In the genomic region with DNA sequence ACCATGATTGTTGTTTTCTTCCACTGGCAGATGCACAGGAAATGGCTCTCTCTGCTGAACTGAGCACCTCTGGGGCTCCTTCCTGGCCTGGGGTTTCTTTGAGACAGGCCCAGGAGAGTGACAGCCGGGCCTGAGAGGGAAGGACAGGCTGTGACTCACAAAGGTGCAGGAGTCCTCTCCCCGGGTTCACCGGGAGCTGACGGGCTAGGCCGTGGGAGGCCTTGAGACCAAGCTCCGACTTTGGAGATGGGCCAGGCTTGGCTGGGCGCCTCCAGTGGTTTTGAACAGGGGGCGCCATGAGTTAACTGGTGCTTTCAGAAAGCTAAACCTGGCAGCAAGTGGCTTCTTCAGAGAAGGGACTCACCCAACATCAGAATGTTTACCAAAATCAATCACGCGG, we compare ENCODE assay signal across 15 cellular contexts.
DNase-seq lines count a peak whose midpoint lies in the region; ATAC-seq and FAIRE-seq lines count a peak whose summit lies in the region.
"Had no signal": no experiment of that assay in that cellular context is flagged by ENCODE, and none has a peak within 500 bp of the region (broad histone marks: within the 10 kb centered on the region; RNA-seq: fewer than 3 reads in every experiment).

No MANE protein-coding gene starts in this region.

- CTCF ChIA-PET in activated CD8-positive, alpha-beta memory T cell treated with anti-CD3 and anti-CD28 coated beads, Interleukin-2, amount 10 ng/mL, durations not matched to agents 7 days and 5 days (lab: Charles Lee) = no interaction called here

- ATAC-seq in activated CD8-positive, alpha-beta memory T cell treated with anti-CD3 and anti-CD28 coated beads, Interleukin-2, amount 10 ng/mL, durations not matched to agents 7 days and 5 days = no peak
- ATAC-seq: natural killer cell had no signal

- H3K4me3 ChIP-seq in BLaER1 (no peak overlapping the region), SJCRH30 (no peak overlapping the region)
- H3K4me3 ChIP-seq: suprapubic skin had no signal

- H3K4me1 ChIP-seq in BLaER1 (peaks cover 14% of the 10 kb centered on the region), SJCRH30 (no peaks in the 10 kb centered on the region; the same call in 1 of the 2 replicates)
- H3K4me1 ChIP-seq: suprapubic skin had no signal

- H3K27ac Mint-ChIP-seq in activated CD8-positive, alpha-beta memory T cell treated with anti-CD3 and anti-CD28 coated beads, Interleukin-2, amount 10 ng/mL, durations not matched to agents 7 days and 5 days = no peak overlapping the region
- H3K27ac Mint-ChIP-seq: CD4-positive, CD25-positive, alpha-beta regulatory T cell; natural killer cell had no signal

- H3K27me3 ChIP-seq in BLaER1 (no peaks in the 10 kb centered on the region), SJCRH30 (no peaks in the 10 kb centered on the region)

- no peaks in the 10 kb centered on the region for H3K36me3 Mint-ChIP-seq in activated CD8-positive, alpha-beta memory T cell treated with anti-CD3 and anti-CD28 coated beads, Interleukin-2, amount 10 ng/mL, durations not matched to agents 7 days and 5 days
- H3K36me3 Mint-ChIP-seq: CD4-positive, CD25-positive, alpha-beta regulatory T cell; natural killer cell had no signal

- H3K27ac ChIP-seq in BLaER1 (peak overlapping the region; percentile 55), SJCRH30 (no peak overlapping the region)
- H3K27ac ChIP-seq: KMS-11, suprapubic skin had no signal

- H3K4me2 ChIP-seq in BLaER1 = peak overlapping the region; percentile 54
- H3K4me2 ChIP-seq: KMS-11 had no signal

- FAIRE-seq in RCC 7860 (lab: Jason Lieb, UNC) = no peak

- DNase-seq in H4 (ENCODE audit: low spot score) = peak; percentile 49
- peak; percentile 49 to 70 for DNase-seq in SJCRH30
- DNase-seq in iPS-NIHi7 (ENCODE audit: extremely low spot score) = peak; percentile 81
- DNase-seq in epidermal melanocyte (ENCODE audit: insufficient read length, low spot score) = no peak
- no peak for DNase-seq in superior temporal gyrus (ENCODE audit: extremely low spot score)
- no peak for DNase-seq in RCC 7860 (ENCODE audit: low spot score)
- no peak for DNase-seq in activated CD8-positive, alpha-beta memory T cell treated with anti-CD3 and anti-CD28 coated beads, Interleukin-2, amount 10 ng/mL, durations not matched to agents 7 days and 5 days
- DNase-seq: foreskin melanocyte, kidney glomerular epithelial cell, natural killer cell, NCI-H2081 had no signal

- H3K4me1 Mint-ChIP-seq in activated CD8-positive, alpha-beta memory T cell treated with anti-CD3 and anti-CD28 coated beads, Interleukin-2, amount 10 ng/mL, durations not matched to agents 7 days and 5 days = peaks cover 2% of the 10 kb centered on the region
- H3K4me1 Mint-ChIP-seq: natural killer cell had no signal

- H3K9me3 Mint-ChIP-seq in activated CD8-positive, alpha-beta memory T cell treated with anti-CD3 and anti-CD28 coated beads, Interleukin-2, amount 10 ng/mL, durations not matched to agents 7 days and 5 days (ENCODE audit: low read depth) = no peaks in the 10 kb centered on the region
- H3K9me3 Mint-ChIP-seq: CD4-positive, CD25-positive, alpha-beta regulatory T cell; natural killer cell had no signal

- H3K27me3 Mint-ChIP-seq in activated CD8-positive, alpha-beta memory T cell treated with anti-CD3 and anti-CD28 coated beads, Interleukin-2, amount 10 ng/mL, durations not matched to agents 7 days and 5 days = no peaks in the 10 kb centered on the region
- H3K27me3 Mint-ChIP-seq: CD4-positive, CD25-positive, alpha-beta regulatory T cell had no signal

- no peaks in the 10 kb centered on the region for H4K20me1 ChIP-seq in BLaER1

- H3K36me3 ChIP-seq in BLaER1 = no peaks in the 10 kb centered on the region
- no peaks in the 10 kb centered on the region for H3K36me3 ChIP-seq in SJCRH30
- H3K36me3 ChIP-seq: suprapubic skin had no signal

- no peak overlapping the region for H3K4me3 Mint-ChIP-seq in activated CD8-positive, alpha-beta memory T cell treated with anti-CD3 and anti-CD28 coated beads, Interleukin-2, amount 10 ng/mL, durations not matched to agents 7 days and 5 days
- H3K4me3 Mint-ChIP-seq: CD4-positive, CD25-positive, alpha-beta regulatory T cell; natural killer cell had no signal

- H3K9me3 ChIP-seq in BLaER1 = no peaks in the 10 kb centered on the region
- no peaks in the 10 kb centered on the region for H3K9me3 ChIP-seq in SJCRH30 (replicated peaks)
- H3K9me3 ChIP-seq: suprapubic skin had no signal

- no peak overlapping the region; the same call in 1 of the 2 replicates for H3K9ac ChIP-seq in BLaER1
- H3K9ac ChIP-seq: KMS-11 had no signal

Comparison
In these comparisons a context has a peak if more than half of its experiments do, and no peak if none do; other contexts are left out.
1. DNase-seq: peak in H4 (single experiment), SJCRH30 (2 of 2) and iPS-NIHi7 (single experiment); none in epidermal melanocyte (single experiment), superior temporal gyrus (single experiment), RCC 7860 (single experiment) and activated CD8-positive, alpha-beta memory T cell treated with anti-CD3 and anti-CD28 coated beads, Interleukin-2, amount 10 ng/mL, durations not matched to agents 7 days and 5 days (single experiment).